23 cellular contexts compared by ENCODE assay signal in genomic region chr2:101854877-101855276, GRCh38.
DNase-seq lines count a peak whose midpoint lies in the region; ATAC-seq and TF ChIP-seq lines count a peak whose summit lies in the region.
"Had no signal": no experiment of that assay in that cellular context is flagged by ENCODE, and none has a peak within 500 bp of the region (broad histone marks: within the 10 kb centered on the region; RNA-seq: fewer than 3 reads in every experiment).

No MANE protein-coding gene starts in this region.

- intact Hi-C loops in cardiac septum (cut with DNase I) (no loop called here), left lung (cut with DNase I) (no loop called here)

- H3K4me1 ChIP-seq in cardiac muscle cell (ENCODE audit: low read depth) (no peaks in the 10 kb centered on the region), mesenchymal stem cell (ENCODE audit: control insufficient read depth, insufficient read depth, low read depth, low read length) (peaks cover 1% of the 10 kb centered on the region), left lung (no peaks in the 10 kb centered on the region)
- H3K4me1 ChIP-seq: HAP-1, SJCRH30 had no signal

- no peak overlapping the region for H2AFZ ChIP-seq in mesenchymal stem cell (ENCODE audit: low read depth, low read length)

- WGBS in mesenchymal stem cell: 96% methylated on average over 4 of the region's 4 CpGs

- TF ChIP-seq CTCF in cardiac muscle cell (IDR thresholded peaks at IDR 0.05; ENCODE audit: low read depth, low read length): no peak
- TF ChIP-seq CTCF in fibroblast of mammary gland (conservative IDR thresholded peaks at IDR 0.05; ENCODE audit: control insufficient read depth, insufficient read depth, low read depth, low read length): no peak
- no peak for TF ChIP-seq CTCF in left lung (IDR thresholded peaks at IDR 0.05)

- H3K27ac ChIP-seq in cardiac muscle cell (peak overlapping the region; percentile 5), mesenchymal stem cell (ENCODE audit: low read length, poor library complexity, severe bottlenecking) (no peak overlapping the region), left lung (no peak overlapping the region)
- H3K27ac ChIP-seq: SJCRH30, suprapubic skin, uterus had no signal

- no peaks in the 10 kb centered on the region for H3K27me3 ChIP-seq in cardiac muscle cell
- H3K27me3 ChIP-seq in mesenchymal stem cell (ENCODE audit: control insufficient read depth in 1 of 2, insufficient read depth in 1 of 2, low read length in 2 of 2): no peaks in the 10 kb centered on the region
- no peaks in the 10 kb centered on the region for H3K27me3 ChIP-seq in left lung
- H3K27me3 ChIP-seq: SJCRH30, suprapubic skin, uterus had no signal

- H3K9me3 ChIP-seq in cardiac muscle cell (ENCODE audit: low read depth) (no peaks in the 10 kb centered on the region), mesenchymal stem cell (ENCODE audit: control insufficient read depth, low read length) (no peaks in the 10 kb centered on the region), left lung (no peaks in the 10 kb centered on the region)
- H3K9me3 ChIP-seq: HAP-1, SJCRH30, suprapubic skin, uterus had no signal

- no peak overlapping the region for H4K91ac ChIP-seq in mesenchymal stem cell (ENCODE audit: low read length)

- no peak overlapping the region for H3K18ac ChIP-seq in mesenchymal stem cell (ENCODE audit: low read depth in 1 of 2, low read length in 2 of 2)

- no peak for ATAC-seq in left lung

- no peak overlapping the region for H2BK5ac ChIP-seq in mesenchymal stem cell (ENCODE audit: low read depth, low read length, poor library complexity, severe bottlenecking)

- peaks cover 7% of the 10 kb centered on the region for H3K36me3 ChIP-seq in cardiac muscle cell
- peaks cover 18 to 100% of the 10 kb centered on the region in 2 experiments for H3K36me3 ChIP-seq in mesenchymal stem cell (ENCODE audit: control insufficient read depth in 1 of 2, insufficient read depth in 2 of 2, low read depth in 1 of 2, low read length in 2 of 2)
- peaks cover 0 to 47% of the 10 kb centered on the region in 2 donors for H3K36me3 ChIP-seq in left lung
- H3K36me3 ChIP-seq: uterus had no signal

- H3K14ac ChIP-seq in mesenchymal stem cell (ENCODE audit: low read length in 2 of 2): peak overlapping the region in 1 of 2 experiments; percentile 28

- H3K4ac ChIP-seq in mesenchymal stem cell (ENCODE audit: low read depth in 1 of 2, low read length in 2 of 2): no peak overlapping the region

- no peak overlapping the region for H2BK15ac ChIP-seq in mesenchymal stem cell (ENCODE audit: low read depth, poor library complexity, severe bottlenecking)

- no peak overlapping the region for H2AK5ac ChIP-seq in mesenchymal stem cell (ENCODE audit: low read length, severe bottlenecking)

- no peak overlapping the region for H2BK12ac ChIP-seq in mesenchymal stem cell (ENCODE audit: low read length in 2 of 2)

- no peak overlapping the region for H2BK120ac ChIP-seq in mesenchymal stem cell (ENCODE audit: low read depth, low read length)

- peak overlapping the region; percentile 35 for H4K8ac ChIP-seq in mesenchymal stem cell (ENCODE audit: low read length)

- no peak overlapping the region for H3K4me3 ChIP-seq in cardiac muscle cell
- H3K4me3 ChIP-seq in fibroblast of mammary gland (ENCODE audit: control insufficient read depth, low read depth, low read length): no peak overlapping the region
- no peak overlapping the region for H3K4me3 ChIP-seq in mesenchymal stem cell (ENCODE audit: insufficient read depth in 1 of 2, low read depth in 1 of 2, low read length in 2 of 2)
- no peak overlapping the region for H3K4me3 ChIP-seq in left lung
- H3K4me3 ChIP-seq: HAP-1, SJCRH30, smooth muscle cell, suprapubic skin, uterus had no signal

- no peak overlapping the region for H3K9ac ChIP-seq in mesenchymal stem cell (ENCODE audit: low read length)

- no peak overlapping the region for H3K4me2 ChIP-seq in mesenchymal stem cell (ENCODE audit: low read length, poor library complexity, severe bottlenecking)
- H3K4me2 ChIP-seq: smooth muscle cell had no signal

- no peak overlapping the region for H3K23ac ChIP-seq in mesenchymal stem cell (ENCODE audit: low read length in 2 of 2)

- peaks cover 34% of the 10 kb centered on the region for H3K79me1 ChIP-seq in mesenchymal stem cell (replicated peaks; ENCODE audit: low read length, poor library complexity, severe bottlenecking)

- peak in 1 of 2 donors; percentile 18 for DNase-seq in cardiac muscle cell (ENCODE audit: low read depth in 1 of 2, low spot score in 1 of 2)
- DNase-seq in cardiac septum (ENCODE audit: low spot score): no peak
- peak; percentile 53 for DNase-seq in fibroblast of mammary gland (ENCODE audit: low read depth)
- no peak for DNase-seq in mesenchymal stem cell
- DNase-seq in SKM-1 (lab: John Stamatoyannopoulos, UW; ENCODE audit: unreplicated experiment): no peak
- no peak for DNase-seq in stimulated activated CD4-positive, alpha-beta T cell treated with anti-CD3 and anti-CD28 coated beads, Interleukin-4, amount 100 ng/mL, for 1 hour
- DNase-seq in left lung: no peak
- no peak for DNase-seq in Kasumi-1 (lab: John Stamatoyannopoulos, UW)
- DNase-seq: activated CD8-positive, alpha-beta memory T cell treated with anti-CD3 and anti-CD28 coated beads for 24 hours; activated naive CD4-positive, alpha-beta T cell; activated T-cell treated with anti-CD3 and anti-CD28 coated beads, Interleukin-2, amount 50 U/mL, for 1 hour; cortex of kidney; endodermal cell; left cardiac atrium; NCI-H1048; NCI-H1694 treated with DMSO at 0.1 percent for 48 hours; NCI-H526; SJCRH30; stimulated activated CD4-positive, alpha-beta T cell treated with anti-CD3 and anti-CD28 coated beads, Interleukin-2, amount 100 ng/mL, for 24 hours; uterus had no signal
